ENCODE assay signal across 10 cellular contexts in the genomic region with DNA sequence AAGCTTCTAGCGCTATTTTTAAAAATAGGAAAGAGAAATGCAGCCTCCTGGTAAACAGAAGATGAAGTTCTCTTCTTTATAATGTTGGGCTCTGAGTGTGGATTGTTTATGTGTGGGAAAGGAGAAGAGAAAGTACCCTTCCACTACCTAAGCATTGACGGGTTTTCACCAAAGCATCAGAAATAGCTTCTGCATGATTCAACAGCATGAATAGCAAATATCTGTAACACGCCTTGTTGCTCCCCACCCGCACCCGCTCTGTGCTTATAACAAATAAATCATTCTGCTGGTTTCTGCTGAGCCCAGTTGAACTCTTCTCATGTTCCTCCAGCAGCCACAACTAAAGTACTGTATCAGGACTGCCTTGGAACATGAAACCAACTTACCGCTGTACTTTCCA. TPM values are rescaled to one million over a fixed set of nuclear protein-coding genes. Genes with fewer than 3 reads are reported as not detected.
DNase-seq lines count a peak whose midpoint lies in the region; ATAC-seq and TF ChIP-seq lines count a peak whose summit lies in the region.
"Had no signal": no experiment of that assay in that cellular context is flagged by ENCODE, and none has a peak within 500 bp of the region (broad histone marks: within the 10 kb centered on the region; RNA-seq: fewer than 3 reads in every experiment).

No MANE protein-coding gene starts in this region.

- H3K4me3 Mint-ChIP-seq in Caco-2 (ENCODE audit: unreplicated experiment): no peak overlapping the region

- no peak overlapping the region for H3K4me3 ChIP-seq in Caco-2 (ENCODE audit: low read depth, low read length)
- H3K4me3 ChIP-seq: body of pancreas had no signal

- DNase-seq in GM10248 (ENCODE audit: extremely low spot score) (peak; percentile 53), foreskin keratinocyte (peak; percentile 61 to 81), HT-29 (ENCODE audit: low spot score) (no peak), NCI-H128 (lab: John Stamatoyannopoulos, UW; ENCODE audit: unreplicated experiment) (no peak), Caco-2 (no peak), DMS 273 treated with DMSO at 0.1 percent for 48 hours (lab: John Stamatoyannopoulos, UW) (no peak)
- DNase-seq: DMS153 had no signal

- no TSS peak for BruUV-seq in Caco-2 (replicated peaks; lab: Mats Ljungman, UMichigan)

- H3K27me3 ChIP-seq in foreskin keratinocyte (no peaks in the 10 kb centered on the region), Caco-2 (replicated peaks; ENCODE audit: control insufficient read depth, insufficient read depth, low read length) (no peaks in the 10 kb centered on the region)
- H3K27me3 ChIP-seq: body of pancreas had no signal

- CTCF ChIA-PET in GM10248 (lab: Yijun Ruan, JAX): interaction anchor here (1.6 to 2.3 kb wide), 6 partner anchors 11 to 43 kb away, joined by 3 to 12 read pairs (median 8); a partner anchor contains a TSS
- CTCF ChIA-PET in Caco-2 (lab: Charles Lee): no interaction called here

- H3K36me3 Mint-ChIP-seq in Caco-2 (ENCODE audit: insufficient read depth, unreplicated experiment): no peaks in the 10 kb centered on the region

- peak overlapping the region; percentile 58 for H3K27ac ChIP-seq in foreskin keratinocyte
- H3K27ac ChIP-seq: body of pancreas had no signal

- TF ChIP-seq CTCF in GM10248 (IDR thresholded peaks at IDR 0.05; ENCODE audit: control extremely low read depth, extremely low read depth, low read depth, missing control alignments): no peak
- no peak for TF ChIP-seq CTCF in foreskin keratinocyte (conservative IDR thresholded peaks at IDR 0.05)
- no peak for TF ChIP-seq CTCF in Caco-2 (IDR thresholded peaks at IDR 0.05; ENCODE audit: insufficient read depth in 1 of 2, low read depth in 1 of 2, low read length in 1 of 2, severe bottlenecking in 1 of 2, unreplicated experiment in 1 of 2)

- no peaks in the 10 kb centered on the region for H3K4me1 Mint-ChIP-seq in Caco-2 (ENCODE audit: low read depth, unreplicated experiment)

- no peaks in the 10 kb centered on the region for H3K27me3 Mint-ChIP-seq in Caco-2 (ENCODE audit: insufficient read depth, unreplicated experiment)

- intact Hi-C loops in Caco-2 (cut with micrococcal nuclease; ENCODE audit: unreplicated experiment): no loop called here

- H3K9me3 ChIP-seq in Caco-2: no peaks in the 10 kb centered on the region
- H3K9me3 ChIP-seq: body of pancreas had no signal

- ATAC-seq in GM21447 (IDR thresholded peaks at IDR 0.05; ENCODE audit: unreplicated experiment) (peak; percentile 88), HG03521 (IDR thresholded peaks at IDR 0.05; ENCODE audit: unreplicated experiment) (peak; percentile 57), foreskin keratinocyte (peak; percentile 87)
- ATAC-seq: body of pancreas had no signal

- H3K36me3 ChIP-seq in Caco-2 (ENCODE audit: control insufficient read depth, insufficient read depth, low read length): no peaks in the 10 kb centered on the region

- POLR2A ChIA-PET in GM10248 (lab: Yijun Ruan, JAX) (no interaction called here), Caco-2 (lab: Charles Lee) (no interaction called here)

- H3K27ac Mint-ChIP-seq in Caco-2 (ENCODE audit: unreplicated experiment): no peak overlapping the region

- no peaks in the 10 kb centered on the region for H3K9me3 Mint-ChIP-seq in Caco-2 (ENCODE audit: unreplicated experiment)

- H3K4me1 ChIP-seq in foreskin keratinocyte (peaks cover 4% of the 10 kb centered on the region), Caco-2 (no peaks in the 10 kb centered on the region)
- H3K4me1 ChIP-seq: body of pancreas had no signal

RNA-seq across cellular contexts. Expression of a gene that starts 20.7 kb away (rescaled TPM):
- total RNA-seq in foreskin keratinocyte (not detected in 2 replicates), Caco-2 (2022) (not detected in 2 replicates)
- not detected in 2 replicates for polyA plus RNA-seq in foreskin keratinocyte
- not detected in 2 replicates for total RNA-seq in HT-29 (2014; rRNA removed; shearing (Covaris generic))
- total RNA-seq: body of pancreas had no signal

Comparison
In these comparisons a context has a peak if more than half of its experiments do, and no peak if none do; other contexts are left out.
1. DNase-seq: peak in GM10248 (single experiment) and foreskin keratinocyte (2 of 2); none in HT-29 (single experiment), NCI-H128 (single experiment), Caco-2 (0 of 2) and DMS 273 treated with DMSO at 0.1 percent for 48 hours (single experiment).
2. Peak in every context shown above with its lines, with median percentiles within 50 percentile points of each other: ATAC-seq.